In the genomic region with DNA sequence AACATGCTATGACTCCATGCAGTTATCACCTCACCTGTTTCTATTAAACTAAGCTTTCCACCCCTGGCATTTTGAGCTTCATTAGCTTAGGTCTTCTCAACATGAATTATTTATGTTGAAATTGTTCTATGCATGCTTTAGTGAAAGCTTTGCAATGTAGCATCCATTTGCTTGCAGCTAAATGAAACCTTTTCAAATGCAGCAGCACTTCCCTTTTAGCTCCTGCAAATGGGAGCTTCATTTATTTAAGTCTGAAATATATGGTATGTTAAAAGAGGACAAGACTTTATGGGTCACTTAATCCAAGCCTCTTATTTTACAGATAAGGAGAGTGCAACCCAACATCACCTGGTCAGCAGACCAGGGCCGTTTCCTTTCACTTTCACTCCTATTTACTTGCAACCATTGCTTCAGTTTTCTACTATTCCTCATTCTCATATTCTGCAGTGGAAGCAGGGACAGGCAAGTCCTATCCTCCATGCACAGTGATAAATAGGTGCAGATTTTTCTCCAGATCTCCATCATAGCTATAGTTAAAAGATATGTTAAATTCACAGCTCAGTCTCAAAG, we compare ENCODE assay signal across 10 cellular contexts. TPM values are rescaled to one million over a fixed set of nuclear protein-coding genes. Genes with fewer than 3 reads are reported as not detected.
A peak's percentile ranks its signal among the peaks of the same experiment; 100 is the strongest.
DNase-seq lines count a peak whose midpoint lies in the region; ATAC-seq and TF ChIP-seq lines count a peak whose summit lies in the region.
"Had no signal": no experiment of that assay in that cellular context is flagged by ENCODE, and none has a peak within 500 bp of the region (broad histone marks: within the 10 kb centered on the region; RNA-seq: fewer than 3 reads in every experiment).

No MANE protein-coding gene starts in this region.

- TF ChIP-seq POLR2A in uterus (IDR thresholded peaks at IDR 0.05): no peak

- H3K4me1 Mint-ChIP-seq in CD4-positive, CD25-positive, alpha-beta regulatory T cell: peaks cover 19 to 29% (median 22%) of the 10 kb centered on the region in 4 donors
- peaks cover 24% of the 10 kb centered on the region for H3K4me1 Mint-ChIP-seq in activated naive CD4-positive, alpha-beta T cell treated with anti-CD3 and anti-CD28 coated beads for 36 hours (ENCODE audit: low read depth)

- peaks cover 9% of the 10 kb centered on the region for H3K4me1 ChIP-seq in CD4-positive, CD25-positive, alpha-beta regulatory T cell (ENCODE audit: control insufficient read depth, insufficient read depth, low read length, poor library complexity, severe bottlenecking)
- H3K4me1 ChIP-seq in uterus: no peaks in the 10 kb centered on the region

- H3K36me3 ChIP-seq in CD4-positive, CD25-positive, alpha-beta regulatory T cell (ENCODE audit: control insufficient read depth, insufficient read depth, low read length): no peaks in the 10 kb centered on the region
- H3K36me3 ChIP-seq in brain microvascular endothelial cell (replicated peaks) (no peaks in the 10 kb centered on the region), uterus (no peaks in the 10 kb centered on the region)

- no peaks in the 10 kb centered on the region for H3K27me3 ChIP-seq in CD4-positive, CD25-positive, alpha-beta regulatory T cell (ENCODE audit: control insufficient read depth, insufficient read depth, low read length)
- H3K27me3 ChIP-seq in brain microvascular endothelial cell (replicated peaks): no peaks in the 10 kb centered on the region
- no peaks in the 10 kb centered on the region for H3K27me3 ChIP-seq in uterus

- no peak for TF ChIP-seq CTCF in brain microvascular endothelial cell (IDR thresholded peaks at IDR 0.05; ENCODE audit: low read depth, low read length, missing control alignments)
- no peak for TF ChIP-seq CTCF in uterus (IDR thresholded peaks at IDR 0.05)

- no peaks in the 10 kb centered on the region for H3K27me3 Mint-ChIP-seq in CD4-positive, CD25-positive, alpha-beta regulatory T cell
- H3K27me3 Mint-ChIP-seq in activated naive CD4-positive, alpha-beta T cell treated with anti-CD3 and anti-CD28 coated beads for 36 hours (ENCODE audit: low read depth): no peaks in the 10 kb centered on the region

- peak in 1 of 3 donors; percentile 44 for DNase-seq in CD4-positive, CD25-positive, alpha-beta regulatory T cell
- no peak for DNase-seq in brain microvascular endothelial cell
- no peak for DNase-seq in uterus
- DNase-seq in activated naive CD4-positive, alpha-beta T cell treated with anti-CD3 and anti-CD28 coated beads for 36 hours: no peak
- no peak for DNase-seq in cerebellar cortex (ENCODE audit: low spot score)

- no peaks in the 10 kb centered on the region for H3K9me3 ChIP-seq in CD4-positive, CD25-positive, alpha-beta regulatory T cell (ENCODE audit: control insufficient read depth in 2 of 2, low read length in 2 of 2)
- no peaks in the 10 kb centered on the region for H3K9me3 ChIP-seq in uterus

- intact Hi-C loops in uterus (cut with DNase I; ENCODE audit: low total_unique reads): no loop called here
- intact Hi-C loops in activated naive CD4-positive, alpha-beta T cell treated with anti-CD3 and anti-CD28 coated beads for 36 hours (cut with micrococcal nuclease): no loop called here

- ATAC-seq in CD4-positive, CD25-positive, alpha-beta regulatory T cell (ENCODE audit: low read depth in 2 of 2): no peak
- ATAC-seq in GM19395 (IDR thresholded peaks at IDR 0.05; ENCODE audit: unreplicated experiment) (peak; percentile 89), HG03439 (IDR thresholded peaks at IDR 0.05; ENCODE audit: unreplicated experiment) (peak; percentile 68), GM18517 (IDR thresholded peaks at IDR 0.05; ENCODE audit: unreplicated experiment) (no peak)

- peak overlapping the region in 2 of 3 donors; percentile 43 to 83 for H3K27ac Mint-ChIP-seq in CD4-positive, CD25-positive, alpha-beta regulatory T cell
- H3K27ac Mint-ChIP-seq in activated naive CD4-positive, alpha-beta T cell treated with anti-CD3 and anti-CD28 coated beads for 36 hours: no peak overlapping the region

- peaks cover 0 to 4% (median 0%) of the 10 kb centered on the region in 7 donors for H3K9me3 Mint-ChIP-seq in CD4-positive, CD25-positive, alpha-beta regulatory T cell
- no peaks in the 10 kb centered on the region for H3K9me3 Mint-ChIP-seq in activated naive CD4-positive, alpha-beta T cell treated with anti-CD3 and anti-CD28 coated beads for 36 hours

- no peaks in the 10 kb centered on the region for H3K36me3 Mint-ChIP-seq in CD4-positive, CD25-positive, alpha-beta regulatory T cell
- H3K36me3 Mint-ChIP-seq in activated naive CD4-positive, alpha-beta T cell treated with anti-CD3 and anti-CD28 coated beads for 36 hours (ENCODE audit: low read depth): no peaks in the 10 kb centered on the region

- peak overlapping the region; percentile 79 for H3K4me3 ChIP-seq in CD4-positive, CD25-positive, alpha-beta regulatory T cell (ENCODE audit: low read depth, low read length)
- no peak overlapping the region for H3K4me3 ChIP-seq in brain microvascular endothelial cell (ENCODE audit: low read depth, low read length)
- no peak overlapping the region for H3K4me3 ChIP-seq in uterus

- in situ Hi-C loops in brain microvascular endothelial cell (cut with HindIII; ENCODE audit: low pct_ligation_motif_present, low sequenced_read_pairs): no loop called here

- CTCF ChIA-PET in activated naive CD4-positive, alpha-beta T cell treated with anti-CD3 and anti-CD28 coated beads for 36 hours (lab: Charles Lee): interaction anchor here (0.6 to 1.5 kb wide), 2 partner anchors 13 to 29 kb away, joined by 3 read pairs; no protein-coding TSS in a partner anchor

- H3K27ac ChIP-seq in CD4-positive, CD25-positive, alpha-beta regulatory T cell (ENCODE audit: insufficient read depth, low read length, poor library complexity, severe bottlenecking): no peak overlapping the region
- peak overlapping the region; percentile 25 for H3K27ac ChIP-seq in brain microvascular endothelial cell
- H3K27ac ChIP-seq in uterus: no peak overlapping the region
- H3K27ac ChIP-seq: VCaP had no signal

- peak overlapping the region; percentile 55 to 72 (median 65) for H3K4me3 Mint-ChIP-seq in CD4-positive, CD25-positive, alpha-beta regulatory T cell
- no peak overlapping the region for H3K4me3 Mint-ChIP-seq in activated naive CD4-positive, alpha-beta T cell treated with anti-CD3 and anti-CD28 coated beads for 36 hours

RNA-seq across cellular contexts. Expression of a gene that starts 56.4 kb away (rescaled TPM):
- total RNA-seq in CD4-positive, CD25-positive, alpha-beta regulatory T cell: 112 TPM
- 10 to 100 TPM; 44.8 to 51.6 (median 50.5) TPM for polyA plus RNA-seq in CD4-positive, CD25-positive, alpha-beta regulatory T cell
- 1 to 10 TPM in 3 of 4 donors, under 1 TPM in 1; 0.29 to 3.0 (median 1.8) TPM for total RNA-seq in uterus
- 10 to 100 TPM; 41.1 to 43.0 TPM for total RNA-seq in activated naive CD4-positive, alpha-beta T cell treated with anti-CD3 and anti-CD28 coated beads for 36 hours
- total RNA-seq: renal cortical epithelial cell had no signal

Comparison
In these comparisons a context has a peak if more than half of its experiments do, and no peak if none do; other contexts are left out.
1. ATAC-seq: peak in GM19395 (single experiment) and HG03439 (single experiment); none in CD4-positive, CD25-positive, alpha-beta regulatory T cell (0 of 2) and GM18517 (single experiment).
2. RNA of a gene that starts 56.4 kb away (total RNA-seq): 112 TPM in CD4-positive, CD25-positive, alpha-beta regulatory T cell (single experiment) and 41.1 to 43.0 TPM in activated naive CD4-positive, alpha-beta T cell treated with anti-CD3 and anti-CD28 coated beads for 36 hours; 0.29 to 3.0 TPM in uterus; every median in the first group is over 10 times any median in the second.